10 cellular contexts compared by ENCODE assay signal in the genomic region with DNA sequence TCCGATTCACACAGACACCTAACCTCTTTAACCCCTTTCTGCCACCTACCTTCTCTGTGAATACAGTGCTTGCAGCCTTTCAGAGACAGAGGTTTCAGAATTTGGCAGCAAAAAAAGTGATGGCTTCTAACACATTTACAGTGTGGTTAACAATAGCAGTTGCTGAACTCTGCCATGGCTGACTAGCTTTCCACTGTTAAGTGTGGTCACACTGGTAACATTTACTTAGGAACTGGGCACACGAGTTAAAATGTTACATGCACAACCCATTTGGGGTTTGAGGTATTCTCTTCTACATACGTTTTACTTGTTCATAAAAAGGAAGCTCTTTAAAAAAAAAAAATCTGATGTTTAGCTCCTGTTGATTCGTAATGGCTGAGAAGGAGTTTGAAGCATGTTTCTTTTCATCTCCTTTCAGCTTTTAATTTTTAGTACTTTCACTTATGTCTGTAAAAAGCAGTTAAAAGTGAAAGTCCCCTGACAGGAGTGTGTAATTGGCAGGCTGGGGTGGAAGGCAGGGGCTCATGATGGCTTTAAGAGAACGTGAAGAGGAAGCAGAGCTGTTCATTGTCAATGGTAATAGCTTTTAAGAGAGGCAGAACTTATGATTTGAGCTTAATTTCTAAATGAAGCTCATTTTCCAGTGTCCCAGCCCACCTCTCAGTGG.
DNase-seq lines count a peak whose midpoint lies in the region; ATAC-seq and TF ChIP-seq lines count a peak whose summit lies in the region.
"Had no signal": no experiment of that assay in that cellular context is flagged by ENCODE, and none has a peak within 500 bp of the region (broad histone marks: within the 10 kb centered on the region; RNA-seq: fewer than 3 reads in every experiment).

No MANE protein-coding gene starts in this region.

- H3K4me1 ChIP-seq in BLaER1 = peaks cover 50% of the 10 kb centered on the region

- H3K36me3 ChIP-seq in BLaER1 = no peaks in the 10 kb centered on the region

- intact Hi-C loops in activated B cell treated with CpG ODN at 0.5 μM for 24 hours (cut with micrococcal nuclease) = loop anchor here (5.0 kb wide), 1 partner anchor 215 kb away; no protein-coding TSS in a partner anchor

- peak overlapping the region; percentile 43 for H3K4me3 ChIP-seq in BLaER1

- peak overlapping the region; percentile 94 for H3K27ac Mint-ChIP-seq in activated B cell treated with CpG ODN at 0.5 μM for 24 hours

- peak overlapping the region; percentile 75 for H3K9ac ChIP-seq in BLaER1

- H3K9me3 ChIP-seq in BLaER1 = 0 out of 2 replicates have a peak, but pooled peaks cover 5% of the 10 kb centered on the region

- H3K9me3 Mint-ChIP-seq in activated B cell treated with CpG ODN at 0.5 μM for 24 hours = no peaks in the 10 kb centered on the region

- CTCF ChIA-PET in activated B cell treated with CpG ODN at 0.5 μM for 24 hours (lab: Charles Lee) = interaction anchor here (0.7 to 2.0 kb wide), 6 partner anchors 9 to 550 kb away, joined by 3 to 8 read pairs (median 4); no protein-coding TSS in a partner anchor

- no peak for TF ChIP-seq CTCF in activated B cell treated with CpG ODN at 0.5 μM for 24 hours (IDR thresholded peaks at IDR 0.05)

- ATAC-seq in GM19035 (IDR thresholded peaks at IDR 0.05; ENCODE audit: unreplicated experiment) = peak; percentile 78
- ATAC-seq in HG02943 (IDR thresholded peaks at IDR 0.05; ENCODE audit: low read depth, unreplicated experiment) = peak; percentile 84
- peak; percentile 68 for ATAC-seq in activated B cell treated with CpG ODN at 0.5 μM for 24 hours (ENCODE audit: low read depth)
- ATAC-seq: HepG2 had no signal

- H3K4me1 Mint-ChIP-seq in activated B cell treated with CpG ODN at 0.5 μM for 24 hours = peaks cover 36% of the 10 kb centered on the region

- no peaks in the 10 kb centered on the region for H3K27me3 ChIP-seq in BLaER1

- H3K4me3 Mint-ChIP-seq in activated B cell treated with CpG ODN at 0.5 μM for 24 hours = peak overlapping the region; percentile 69
- H3K4me3 Mint-ChIP-seq: CD14-positive monocyte had no signal

- DNase-seq in activated B cell treated with CpG ODN at 0.5 μM for 24 hours = no peak
- DNase-seq in NCI-H2196 (lab: John Stamatoyannopoulos, UW; ENCODE audit: unreplicated experiment) = no peak
- DNase-seq in dedifferentiated amniotic fluid mesenchymal stem cell (ENCODE audit: extremely low spot score) = no peak
- DNase-seq in ecto neural progenitor cell (ENCODE audit: low spot score) = no peak
- no peak for DNase-seq in NCI-H446 (lab: John Stamatoyannopoulos, UW)

- no peaks in the 10 kb centered on the region for H3K36me3 Mint-ChIP-seq in activated B cell treated with CpG ODN at 0.5 μM for 24 hours (ENCODE audit: low read depth)
- H3K36me3 Mint-ChIP-seq: CD14-positive monocyte had no signal

- H3K27me3 Mint-ChIP-seq in activated B cell treated with CpG ODN at 0.5 μM for 24 hours = no peaks in the 10 kb centered on the region

- peak overlapping the region; percentile 85 for H3K4me2 ChIP-seq in BLaER1

- H4K20me1 ChIP-seq in BLaER1 = no peaks in the 10 kb centered on the region

- H3K27ac ChIP-seq in BLaER1 = peak overlapping the region; percentile 80

- POLR2A ChIA-PET in activated B cell treated with CpG ODN at 0.5 μM for 24 hours (lab: Charles Lee) = interaction anchor here (1.5 kb wide), 1 partner anchor 216 kb away, joined by 4 read pairs; no protein-coding TSS in a partner anchor
